21 cellular contexts compared by ENCODE assay signal in genomic region chr15:42404461-42405235, GRCh38. TPM values are rescaled to one million over a fixed set of nuclear protein-coding genes. Genes with fewer than 3 reads are reported as not detected.
A peak's percentile ranks its signal among the peaks of the same experiment; 100 is the strongest.
DNase-seq lines count a peak whose midpoint lies in the region; ATAC-seq and TF ChIP-seq lines count a peak whose summit lies in the region.
"Had no signal": no experiment of that assay in that cellular context is flagged by ENCODE, and none has a peak within 500 bp of the region (broad histone marks: within the 10 kb centered on the region; RNA-seq: fewer than 3 reads in every experiment).

No MANE protein-coding gene starts in this region.

- DNase-seq in activated CD8-positive, alpha-beta memory T cell treated with anti-CD3 and anti-CD28 coated beads for 24 hours, result peak; percentile 48
- DNase-seq in activated CD8-positive, alpha-beta memory T cell treated with anti-CD3 and anti-CD28 coated beads, Interleukin-2, amount 50 U/mL, for 48 hours, result no peak
- DNase-seq in inferior parietal cortex (ENCODE audit: extremely low spot score) (peak; percentile 93), neural progenitor cell (ENCODE audit: low spot score) (no peak), HFFc6 (no peak)
- DNase-seq: activated CD4-positive, CD25-positive, alpha-beta regulatory T cell; amniotic stem cell; effector memory CD8-positive, alpha-beta T cell; heart right ventricle; kidney glomerular epithelial cell; NCI-H1105; NCI-H748 treated with DMSO at 0.1 percent for 48 hours; PC-3; small intestine; stimulated activated CD4-positive, alpha-beta T cell treated with anti-CD3 and anti-CD28 coated beads, Interleukin-4, amount 100 ng/mL, for 24 hours had no signal

- no peaks in the 10 kb centered on the region for H3K9me3 Mint-ChIP-seq in neural progenitor cell
- H3K9me3 Mint-ChIP-seq in HFFc6, result no peaks in the 10 kb centered on the region
- H3K9me3 Mint-ChIP-seq: activated T-helper 2 cell treated with anti-CD3 and anti-CD28 coated beads, Interferon-gamma antibody, Interleukin-2, Interleukin-4, amounts not matched to agents 10 μg/mL and 5 μg/mL and 100 μg/mL, durations not matched to agents 14 hours and 24 hours and 36 hours; effector memory CD8-positive, alpha-beta T cell had no signal

- no peak overlapping the region for H3K9ac ChIP-seq in neural progenitor cell
- H3K9ac ChIP-seq: KMS-11 had no signal

- no peak for TF ChIP-seq CTCF in neural progenitor cell (IDR thresholded peaks at IDR 0.05)
- no peak for TF ChIP-seq CTCF in HFFc6 (IDR thresholded peaks at IDR 0.05)

- H3K36me3 Mint-ChIP-seq in neural progenitor cell (no peaks in the 10 kb centered on the region), HFFc6 (ENCODE audit: low read depth) (no peaks in the 10 kb centered on the region)

- H3K27ac Mint-ChIP-seq in neural progenitor cell, result no peak overlapping the region
- no peak overlapping the region for H3K27ac Mint-ChIP-seq in HFFc6
- H3K27ac Mint-ChIP-seq: activated T-helper 2 cell treated with anti-CD3 and anti-CD28 coated beads, Interferon-gamma antibody, Interleukin-2, Interleukin-4, amounts not matched to agents 10 μg/mL and 5 μg/mL and 100 μg/mL, durations not matched to agents 14 hours and 24 hours and 36 hours; effector memory CD8-positive, alpha-beta T cell had no signal

- no peaks in the 10 kb centered on the region for H3K4me1 ChIP-seq in neural progenitor cell

- peaks cover 2% of the 10 kb centered on the region for H3K27me3 Mint-ChIP-seq in neural progenitor cell (ENCODE audit: insufficient read depth, low read depth)
- no peaks in the 10 kb centered on the region; the same call in none of the 2 replicates for H3K27me3 Mint-ChIP-seq in HFFc6 (ENCODE audit: insufficient read depth)
- H3K27me3 Mint-ChIP-seq: effector memory CD8-positive, alpha-beta T cell had no signal

- H3K27ac ChIP-seq in neural progenitor cell (no peak overlapping the region), temporal lobe (ENCODE audit: low read depth, low read length) (peak overlapping the region; percentile 99)
- H3K27ac ChIP-seq: 22Rv1, heart right ventricle, KMS-11 had no signal

- H3K4me3 Mint-ChIP-seq in neural progenitor cell, result no peak overlapping the region
- no peak overlapping the region for H3K4me3 Mint-ChIP-seq in HFFc6
- H3K4me3 Mint-ChIP-seq: effector memory CD8-positive, alpha-beta T cell had no signal

- no peaks in the 10 kb centered on the region for H3F3A ChIP-seq in neural progenitor cell (ENCODE audit: low read depth)

- ATAC-seq in HG02884 (IDR thresholded peaks at IDR 0.05; ENCODE audit: unreplicated experiment) (no peak), GM21528 (IDR thresholded peaks at IDR 0.05; ENCODE audit: low FRiP score, unreplicated experiment) (no peak)
- ATAC-seq: effector memory CD8-positive, alpha-beta T cell; PC-3 had no signal

- peak overlapping the region; percentile 47 for H2AFZ ChIP-seq in neural progenitor cell (replicated peaks)

- H4K20me1 ChIP-seq in neural progenitor cell (ENCODE audit: low read depth), result no peaks in the 10 kb centered on the region

- H3K79me2 ChIP-seq in neural progenitor cell (ENCODE audit: low read depth), result no peaks in the 10 kb centered on the region

- no peak overlapping the region for H3K4me2 ChIP-seq in neural progenitor cell
- H3K4me2 ChIP-seq: KMS-11 had no signal

- H3K36me3 ChIP-seq in neural progenitor cell, result no peaks in the 10 kb centered on the region

- H3K4me1 Mint-ChIP-seq in neural progenitor cell, result no peaks in the 10 kb centered on the region
- H3K4me1 Mint-ChIP-seq in HFFc6 (ENCODE audit: low read depth), result peaks cover 11% of the 10 kb centered on the region

- no peak overlapping the region for H3K4me3 ChIP-seq in neural progenitor cell
- H3K4me3 ChIP-seq: heart right ventricle had no signal

- H3K27me3 ChIP-seq in neural progenitor cell, result no peaks in the 10 kb centered on the region
- H3K27me3 ChIP-seq: heart right ventricle had no signal

- H3K9me3 ChIP-seq in neural progenitor cell (ENCODE audit: low read depth), result no peaks in the 10 kb centered on the region
- H3K9me3 ChIP-seq: heart right ventricle had no signal

RNA-seq across cellular contexts. Expression of gene CAPN3, which starts 45.3 kb away (rescaled TPM):
- total RNA-seq in neural progenitor cell (ENCODE audit: low replicate concordance) (0.37 TPM in 1 of 2 replicates, not detected in the other), temporal lobe (0.49 TPM)
- total RNA-seq in HFFc6 (2021; fragmentation: NEBNext Ultra II Directional; extraction: Animal tissue kit (Norgen Biotek cat#: 25700)), result 1 to 10 TPM in 5 of 6 experiments, under 1 TPM in 1; 0.81 to 1.9 (median 1.5) TPM

Comparison
In these comparisons a context has a peak if more than half of its experiments do, and no peak if none do; other contexts are left out.
1. DNase-seq: peak in activated CD8-positive, alpha-beta memory T cell treated with anti-CD3 and anti-CD28 coated beads for 24 hours (single experiment) and inferior parietal cortex (single experiment); none in activated CD8-positive, alpha-beta memory T cell treated with anti-CD3 and anti-CD28 coated beads, Interleukin-2, amount 50 U/mL, for 48 hours (single experiment), neural progenitor cell (single experiment) and HFFc6 (single experiment).